In the genomic region with DNA sequence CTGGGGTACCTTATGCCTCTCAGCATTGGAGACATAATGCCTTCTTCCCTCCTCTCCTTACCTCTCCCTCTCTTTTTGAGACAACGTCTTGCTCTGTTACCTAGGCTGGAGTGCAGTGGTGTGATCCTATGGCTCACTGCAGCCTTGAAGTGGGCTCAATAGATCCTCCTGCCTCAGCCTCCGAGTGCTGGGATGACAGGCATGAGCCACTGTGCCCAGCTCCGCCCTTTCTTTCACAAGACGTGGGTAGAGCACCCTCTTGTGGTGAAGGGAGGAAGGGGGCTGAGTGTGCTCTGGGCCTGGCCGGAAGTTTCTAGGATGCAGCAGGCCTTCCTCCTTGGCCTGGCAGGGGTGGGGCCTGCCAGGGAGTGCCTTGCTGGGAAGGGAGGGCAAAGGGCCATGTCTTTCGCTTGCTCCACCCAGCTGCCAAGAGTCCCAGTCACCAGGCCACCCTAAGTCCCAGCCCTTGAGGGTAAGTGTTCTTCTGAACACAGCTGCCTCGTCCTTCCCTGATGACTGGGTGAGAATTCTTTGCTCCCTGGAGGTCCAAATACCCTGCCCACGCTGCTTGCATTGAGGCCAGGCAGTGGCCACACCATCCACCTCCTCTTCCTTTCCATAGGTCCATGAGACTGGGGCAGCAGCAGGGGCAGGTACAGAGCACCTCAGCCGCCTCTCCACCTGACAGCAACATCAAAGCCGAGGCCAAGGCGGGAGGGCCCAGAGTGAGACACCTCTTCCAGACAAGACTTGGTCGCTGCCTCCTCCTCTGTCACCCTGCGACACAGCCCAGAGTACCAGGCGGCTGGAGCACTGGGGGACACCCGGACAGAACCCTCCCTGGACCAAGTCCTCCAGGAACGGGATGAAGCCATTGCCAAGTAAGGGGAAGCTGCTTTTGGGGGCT, we compare ENCODE assay signal across 1 cellular context.
TF ChIP-seq lines count a peak whose summit lies in the region.

No MANE protein-coding gene starts in this region.

TF ChIP-seq in K562, 482 proteins besides CTCF, POLR2A, EP300 and RAD21 (continued from another document and continues in another):
- TF ChIP-seq NR2C1 (IDR thresholded peaks at IDR 0.05) = no peak
- TF ChIP-seq NR2C1 (tag; IDR thresholded peaks at IDR 0.05) = no peak
- TF ChIP-seq, protein P1, sequence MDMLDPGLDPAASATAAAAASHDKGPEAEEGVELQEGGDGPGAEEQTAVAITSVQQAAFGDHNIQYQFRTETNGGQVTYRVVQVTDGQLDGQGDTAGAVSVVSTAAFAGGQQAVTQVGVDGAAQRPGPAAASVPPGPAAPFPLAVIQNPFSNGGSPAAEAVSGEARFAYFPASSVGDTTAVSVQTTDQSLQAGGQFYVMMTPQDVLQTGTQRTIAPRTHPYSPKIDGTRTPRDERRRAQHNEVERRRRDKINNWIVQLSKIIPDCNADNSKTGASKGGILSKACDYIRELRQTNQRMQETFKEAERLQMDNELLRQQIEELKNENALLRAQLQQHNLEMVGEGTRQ (CRISPR knock-in tag; IDR thresholded peaks at IDR 0.05) = no peak
- TF ChIP-seq SNRNP70 (optimal IDR thresholded peaks at IDR 0.05; ENCODE audit: low read depth, low read length) = no peak
- peak; percentile 38; the same call in 1 of the 2 replicates for TF ChIP-seq HCFC1 (IDR thresholded peaks at IDR 0.05; ENCODE audit: low read depth, low read length)
- no peak for TF ChIP-seq ASH1L (IDR thresholded peaks at IDR 0.05; ENCODE audit: borderline replicate concordance, low read depth, partially characterized antibody)
- no peak for TF ChIP-seq RBM22 (IDR thresholded peaks at IDR 0.05; ENCODE audit: low read depth, low read length, poor library complexity, severe bottlenecking)
- TF ChIP-seq NFATC3 (IDR thresholded peaks at IDR 0.05) = no peak
- TF ChIP-seq PTRF (tag; IDR thresholded peaks at IDR 0.05) = no peak
- no peak for TF ChIP-seq ZNF75A (CRISPR knock-in tag; IDR thresholded peaks at IDR 0.05)
- 0 out of 2 replicates have a peak, but pooled peaks have one; percentile 24 for TF ChIP-seq USF1 (CRISPR knock-in tag; IDR thresholded peaks at IDR 0.05)
- TF ChIP-seq ZNF780A (CRISPR knock-in tag; IDR thresholded peaks at IDR 0.05) = no peak
- TF ChIP-seq, protein P2, sequence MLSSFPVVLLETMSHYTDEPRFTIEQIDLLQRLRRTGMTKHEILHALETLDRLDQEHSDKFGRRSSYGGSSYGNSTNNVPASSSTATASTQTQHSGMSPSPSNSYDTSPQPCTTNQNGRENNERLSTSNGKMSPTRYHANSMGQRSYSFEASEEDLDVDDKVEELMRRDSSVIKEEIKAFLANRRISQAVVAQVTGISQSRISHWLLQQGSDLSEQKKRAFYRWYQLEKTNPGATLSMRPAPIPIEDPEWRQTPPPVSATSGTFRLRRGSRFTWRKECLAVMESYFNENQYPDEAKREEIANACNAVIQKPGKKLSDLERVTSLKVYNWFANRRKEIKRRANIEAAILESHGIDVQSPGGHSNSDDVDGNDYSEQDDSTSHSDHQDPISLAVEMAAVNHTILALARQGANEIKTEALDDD (IDR thresholded peaks at IDR 0.05) = no peak
- TF ChIP-seq, protein P3, sequence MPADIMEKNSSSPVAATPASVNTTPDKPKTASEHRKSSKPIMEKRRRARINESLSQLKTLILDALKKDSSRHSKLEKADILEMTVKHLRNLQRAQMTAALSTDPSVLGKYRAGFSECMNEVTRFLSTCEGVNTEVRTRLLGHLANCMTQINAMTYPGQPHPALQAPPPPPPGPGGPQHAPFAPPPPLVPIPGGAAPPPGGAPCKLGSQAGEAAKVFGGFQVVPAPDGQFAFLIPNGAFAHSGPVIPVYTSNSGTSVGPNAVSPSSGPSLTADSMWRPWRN (IDR thresholded peaks at IDR 0.05; ENCODE audit: low read depth) = no peak
- TF ChIP-seq ATF7 (IDR thresholded peaks at IDR 0.05) = peak; percentile 52
- TF ChIP-seq ZC3H4 (CRISPR knock-in tag; IDR thresholded peaks at IDR 0.05; ENCODE audit: borderline replicate concordance) = no peak
- no peak for TF ChIP-seq SIN3A (IDR thresholded peaks at IDR 0.05; ENCODE audit: borderline replicate concordance in 2 of 2, control insufficient read depth in 1 of 2, low read depth in 2 of 2, low read length in 2 of 2)
- no peak for TF ChIP-seq ZBTB7A (IDR thresholded peaks at IDR 0.05; ENCODE audit: borderline replicate concordance, control insufficient read depth, low read depth, low read length)
- TF ChIP-seq TCF7L2 (IDR thresholded peaks at IDR 0.05; ENCODE audit: low read depth, low read length) = no peak
- TF ChIP-seq RBFOX2 (IDR thresholded peaks at IDR 0.05; ENCODE audit: low read depth, low read length) = peak; percentile 45; the same call in 1 of the 2 replicates
- TF ChIP-seq MTA3 (IDR thresholded peaks at IDR 0.05; ENCODE audit: borderline replicate concordance) = peak; percentile 83; the same call in 1 of the 2 replicates
- TF ChIP-seq DACH1 (IDR thresholded peaks at IDR 0.05; ENCODE audit: partially characterized antibody) = no peak
- TF ChIP-seq, protein P4, sequence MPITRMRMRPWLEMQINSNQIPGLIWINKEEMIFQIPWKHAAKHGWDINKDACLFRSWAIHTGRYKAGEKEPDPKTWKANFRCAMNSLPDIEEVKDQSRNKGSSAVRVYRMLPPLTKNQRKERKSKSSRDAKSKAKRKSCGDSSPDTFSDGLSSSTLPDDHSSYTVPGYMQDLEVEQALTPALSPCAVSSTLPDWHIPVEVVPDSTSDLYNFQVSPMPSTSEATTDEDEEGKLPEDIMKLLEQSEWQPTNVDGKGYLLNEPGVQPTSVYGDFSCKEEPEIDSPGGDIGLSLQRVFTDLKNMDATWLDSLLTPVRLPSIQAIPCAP (CRISPR knock-in tag; IDR thresholded peaks at IDR 0.05; ENCODE audit: borderline replicate concordance) = no peak
- TF ChIP-seq ZFP36 (IDR thresholded peaks at IDR 0.05; ENCODE audit: low read depth, low read length, partially characterized antibody) = peak; percentile 46
- no peak for TF ChIP-seq ZNF232 (CRISPR knock-in tag; IDR thresholded peaks at IDR 0.05)
- 0 out of 2 replicates have a peak, but pooled peaks have one; percentile 31 for TF ChIP-seq HMGXB4 (CRISPR knock-in tag; IDR thresholded peaks at IDR 0.05)
- no peak for TF ChIP-seq BCL6 (CRISPR knock-in tag; IDR thresholded peaks at IDR 0.05)
- TF ChIP-seq, protein P5, sequence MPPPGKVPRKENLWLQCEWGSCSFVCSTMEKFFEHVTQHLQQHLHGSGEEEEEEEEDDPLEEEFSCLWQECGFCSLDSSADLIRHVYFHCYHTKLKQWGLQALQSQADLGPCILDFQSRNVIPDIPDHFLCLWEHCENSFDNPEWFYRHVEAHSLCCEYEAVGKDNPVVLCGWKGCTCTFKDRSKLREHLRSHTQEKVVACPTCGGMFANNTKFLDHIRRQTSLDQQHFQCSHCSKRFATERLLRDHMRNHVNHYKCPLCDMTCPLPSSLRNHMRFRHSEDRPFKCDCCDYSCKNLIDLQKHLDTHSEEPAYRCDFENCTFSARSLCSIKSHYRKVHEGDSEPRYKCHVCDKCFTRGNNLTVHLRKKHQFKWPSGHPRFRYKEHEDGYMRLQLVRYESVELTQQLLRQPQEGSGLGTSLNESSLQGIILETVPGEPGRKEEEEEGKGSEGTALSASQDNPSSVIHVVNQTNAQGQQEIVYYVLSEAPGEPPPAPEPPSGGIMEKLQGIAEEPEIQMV (tag; conservative IDR thresholded peaks at IDR 0.05; ENCODE audit: low read depth) = no peak
- peak; percentile 33; the same call in 1 of the 2 replicates for TF ChIP-seq NFIC (IDR thresholded peaks at IDR 0.05)
- no peak for TF ChIP-seq FOXP1 (CRISPR knock-in tag; IDR thresholded peaks at IDR 0.05)
- peak; percentile 97 for TF ChIP-seq ETV1 (tag; conservative IDR thresholded peaks at IDR 0.05; ENCODE audit: low read depth)
- no peak for TF ChIP-seq STAT5A (IDR thresholded peaks at IDR 0.05; ENCODE audit: borderline replicate concordance, low read length)
- TF ChIP-seq ZBTB9 (CRISPR knock-in tag; IDR thresholded peaks at IDR 0.05) = peak; percentile 78; the same call in 1 of the 2 replicates
- TF ChIP-seq ETS1 (conservative IDR thresholded peaks at IDR 0.05; ENCODE audit: control insufficient read depth, low read depth, low read length) = no peak
- no peak for TF ChIP-seq ZNF140 (CRISPR knock-in tag; IDR thresholded peaks at IDR 0.05)
- TF ChIP-seq CHCHD3 (CRISPR knock-in tag; IDR thresholded peaks at IDR 0.05) = no peak
- TF ChIP-seq BRF2 (IDR thresholded peaks at IDR 0.05; ENCODE audit: borderline replicate concordance, insufficient read depth, insufficient read length) = no peak
- TF ChIP-seq KLF1 (tag; IDR thresholded peaks at IDR 0.05) = peak; percentile 57; the same call in 1 of the 2 replicates
- TF ChIP-seq, protein P6, sequence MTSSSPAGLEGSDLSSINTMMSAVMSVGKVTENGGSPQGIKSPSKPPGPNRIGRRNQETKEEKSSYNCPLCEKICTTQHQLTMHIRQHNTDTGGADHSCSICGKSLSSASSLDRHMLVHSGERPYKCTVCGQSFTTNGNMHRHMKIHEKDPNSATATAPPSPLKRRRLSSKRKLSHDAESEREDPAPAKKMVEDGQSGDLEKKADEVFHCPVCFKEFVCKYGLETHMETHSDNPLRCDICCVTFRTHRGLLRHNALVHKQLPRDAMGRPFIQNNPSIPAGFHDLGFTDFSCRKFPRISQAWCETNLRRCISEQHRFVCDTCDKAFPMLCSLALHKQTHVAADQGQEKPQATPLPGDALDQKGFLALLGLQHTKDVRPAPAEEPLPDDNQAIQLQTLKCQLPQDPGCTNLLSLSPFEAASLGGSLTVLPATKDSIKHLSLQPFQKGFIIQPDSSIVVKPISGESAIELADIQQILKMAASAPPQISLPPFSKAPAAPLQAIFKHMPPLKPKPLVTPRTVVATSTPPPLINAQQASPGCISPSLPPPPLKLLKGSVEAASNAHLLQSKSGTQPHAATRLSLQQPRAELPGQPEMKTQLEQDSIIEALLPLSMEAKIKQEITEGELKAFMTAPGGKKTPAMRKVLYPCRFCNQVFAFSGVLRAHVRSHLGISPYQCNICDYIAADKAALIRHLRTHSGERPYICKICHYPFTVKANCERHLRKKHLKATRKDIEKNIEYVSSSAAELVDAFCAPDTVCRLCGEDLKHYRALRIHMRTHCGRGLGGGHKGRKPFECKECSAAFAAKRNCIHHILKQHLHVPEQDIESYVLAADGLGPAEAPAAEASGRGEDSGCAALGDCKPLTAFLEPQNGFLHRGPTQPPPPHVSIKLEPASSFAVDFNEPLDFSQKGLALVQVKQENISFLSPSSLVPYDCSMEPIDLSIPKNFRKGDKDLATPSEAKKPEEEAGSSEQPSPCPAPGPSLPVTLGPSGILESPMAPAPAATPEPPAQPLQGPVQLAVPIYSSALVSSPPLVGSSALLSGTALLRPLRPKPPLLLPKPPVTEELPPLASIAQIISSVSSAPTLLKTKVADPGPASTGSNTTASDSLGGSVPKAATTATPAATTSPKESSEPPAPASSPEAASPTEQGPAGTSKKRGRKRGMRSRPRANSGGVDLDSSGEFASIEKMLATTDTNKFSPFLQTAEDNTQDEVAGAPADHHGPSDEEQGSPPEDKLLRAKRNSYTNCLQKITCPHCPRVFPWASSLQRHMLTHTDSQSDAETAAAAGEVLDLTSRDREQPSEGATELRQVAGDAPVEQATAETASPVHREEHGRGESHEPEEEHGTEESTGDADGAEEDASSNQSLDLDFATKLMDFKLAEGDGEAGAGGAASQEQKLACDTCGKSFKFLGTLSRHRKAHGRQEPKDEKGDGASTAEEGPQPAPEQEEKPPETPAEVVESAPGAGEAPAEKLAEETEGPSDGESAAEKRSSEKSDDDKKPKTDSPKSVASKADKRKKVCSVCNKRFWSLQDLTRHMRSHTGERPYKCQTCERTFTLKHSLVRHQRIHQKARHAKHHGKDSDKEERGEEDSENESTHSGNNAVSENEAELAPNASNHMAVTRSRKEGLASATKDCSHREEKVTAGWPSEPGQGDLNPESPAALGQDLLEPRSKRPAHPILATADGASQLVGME (CRISPR knock-in tag; IDR thresholded peaks at IDR 0.05) = peak; percentile 65; the same call in 1 of the 2 replicates
